In genomic region chrX:2697306-2697705, GRCh38 we compare ENCODE assay signal across 9 cellular contexts. TPM values are rescaled to one million over a fixed set of nuclear protein-coding genes. Genes with fewer than 3 reads are reported as not detected.
DNase-seq lines count a peak whose midpoint lies in the region; ATAC-seq and TF ChIP-seq lines count a peak whose summit lies in the region.
"Had no signal": no experiment of that assay in that cellular context is flagged by ENCODE, and none has a peak within 500 bp of the region (broad histone marks: within the 10 kb centered on the region; RNA-seq: fewer than 3 reads in every experiment).

No MANE protein-coding gene starts in this region.

- WGBS in transverse colon (ENCODE audit: low coverage in 1 of 2), 2 donors: 62 to 63% methylated on average over 2 to 7 of the region's 7 CpGs

- peak; percentile 33 for ATAC-seq in foreskin keratinocyte

- DNase-seq in activated naive CD4-positive, alpha-beta T cell treated with anti-CD3 and anti-CD28 coated beads, Interleukin-2, amount 50 U/mL, for 16 hours: no peak
- DNase-seq in RPMI7951 (ENCODE audit: low read depth) (peak; percentile 38), foreskin keratinocyte (peak in 1 of 2 donors; percentile 45), transverse colon (no peak), ACHN (no peak)
- no peak for DNase-seq in activated CD4-positive, CD25-positive, alpha-beta regulatory T cell (lab: John Stamatoyannopoulos, UW)
- DNase-seq in central memory CD4-positive, alpha-beta T cell: no peak
- DNase-seq: NCI-H1694 treated with DMSO at 0.1 percent for 48 hours had no signal

- no peak for TF ChIP-seq CTCF in foreskin keratinocyte (conservative IDR thresholded peaks at IDR 0.05)
- no peak for TF ChIP-seq CTCF in transverse colon (IDR thresholded peaks at IDR 0.05)

- no peaks in the 10 kb centered on the region for H3K36me3 ChIP-seq in transverse colon

- H3K27me3 ChIP-seq in foreskin keratinocyte (no peaks in the 10 kb centered on the region), transverse colon (no peaks in the 10 kb centered on the region)

- H3K4me1 Mint-ChIP-seq in activated naive CD4-positive, alpha-beta T cell treated with anti-CD3 and anti-CD28 coated beads, Interleukin-2, amount 50 U/mL, for 24 hours: peaks cover 95% of the 10 kb centered on the region

- H3K27ac ChIP-seq in foreskin keratinocyte (peak overlapping the region; percentile 72), transverse colon (peak overlapping the region; percentile 56 to 95 (median 78))

- H3K36me3 Mint-ChIP-seq in activated naive CD4-positive, alpha-beta T cell treated with anti-CD3 and anti-CD28 coated beads, Interleukin-2, amount 50 U/mL, for 24 hours: peaks cover 30% of the 10 kb centered on the region

- H3K27ac Mint-ChIP-seq in activated naive CD4-positive, alpha-beta T cell treated with anti-CD3 and anti-CD28 coated beads, Interleukin-2, amount 50 U/mL, for 24 hours: peak overlapping the region; percentile 99

- no peaks in the 10 kb centered on the region for H3K9me3 ChIP-seq in transverse colon

- in situ Hi-C loops in transverse colon (cut with MboI; ENCODE audit: low pct_ligation_motif_present in 1 of 4, low pct_unique_long_range_greater_than_20kb in 1 of 4, low sequenced_read_pairs in 3 of 4) (no loop called here), ACHN (cut with HindIII; ENCODE audit: low pct_ligation_motif_present, low pct_unique_long_range_greater_than_20kb, low sequenced_read_pairs) (no loop called here)

- H3K4me1 ChIP-seq in foreskin keratinocyte (peaks cover 32% of the 10 kb centered on the region), transverse colon (peaks cover 13 to 87% (median 58%) of the 10 kb centered on the region in 4 donors)

- H3K27me3 Mint-ChIP-seq in activated naive CD4-positive, alpha-beta T cell treated with anti-CD3 and anti-CD28 coated beads, Interleukin-2, amount 50 U/mL, for 24 hours: no peaks in the 10 kb centered on the region

- intact Hi-C loops in transverse colon (cut with DNase I; ENCODE audit: low total_unique reads): no loop called here

- peaks cover 8% of the 10 kb centered on the region for H3K9me3 Mint-ChIP-seq in activated naive CD4-positive, alpha-beta T cell treated with anti-CD3 and anti-CD28 coated beads, Interleukin-2, amount 50 U/mL, for 24 hours

- H3K4me3 ChIP-seq in transverse colon: peak overlapping the region in 1 of 4 donors; percentile 24

- peak overlapping the region; percentile 88 for H3K4me3 Mint-ChIP-seq in activated naive CD4-positive, alpha-beta T cell treated with anti-CD3 and anti-CD28 coated beads, Interleukin-2, amount 50 U/mL, for 24 hours

- no peak for TF ChIP-seq EP300 in transverse colon (IDR thresholded peaks at IDR 0.05; ENCODE audit: low read depth)

- TF ChIP-seq POLR2A in transverse colon (IDR thresholded peaks at IDR 0.05): no peak

RNA-seq across cellular contexts. Expression of gene CD99, which starts 6.2 kb away (rescaled TPM):
- total RNA-seq in RPMI7951 (2014; rRNA removed; shearing (Covaris generic)): 444 and 519 TPM in 2 replicates
- 237 and 271 TPM in 2 replicates for total RNA-seq in foreskin keratinocyte
- 324 and 363 TPM in 2 replicates for polyA plus RNA-seq in foreskin keratinocyte
- 100 to 1,000 TPM; 134 to 178 (median 143) TPM for total RNA-seq in transverse colon

RNA-seq across cellular contexts. Expression of gene XG, which starts 54.5 kb away (rescaled TPM):
- not detected in 2 replicates for total RNA-seq in RPMI7951 (2014; rRNA removed; shearing (Covaris generic))
- total RNA-seq in foreskin keratinocyte (17.6 and 20.4 TPM in 2 replicates), transverse colon (under 1 TPM in 1 of 4 donors, not detected in 3; 0.41 TPM)
- polyA plus RNA-seq in foreskin keratinocyte: 17.6 and 18.7 TPM in 2 replicates

Comparison
In these comparisons a context has a peak if more than half of its experiments do, and no peak if none do; other contexts are left out.
1. RNA of gene XG, which starts 54.5 kb away (total RNA-seq): 17.6 to 20.4 TPM in foreskin keratinocyte; not detected in RPMI7951 and 0.41 TPM in transverse colon; every median in the first group is over 10 times any median in the second.